Comparison of ENCODE assay signal across 1 cellular context in the genomic region with DNA sequence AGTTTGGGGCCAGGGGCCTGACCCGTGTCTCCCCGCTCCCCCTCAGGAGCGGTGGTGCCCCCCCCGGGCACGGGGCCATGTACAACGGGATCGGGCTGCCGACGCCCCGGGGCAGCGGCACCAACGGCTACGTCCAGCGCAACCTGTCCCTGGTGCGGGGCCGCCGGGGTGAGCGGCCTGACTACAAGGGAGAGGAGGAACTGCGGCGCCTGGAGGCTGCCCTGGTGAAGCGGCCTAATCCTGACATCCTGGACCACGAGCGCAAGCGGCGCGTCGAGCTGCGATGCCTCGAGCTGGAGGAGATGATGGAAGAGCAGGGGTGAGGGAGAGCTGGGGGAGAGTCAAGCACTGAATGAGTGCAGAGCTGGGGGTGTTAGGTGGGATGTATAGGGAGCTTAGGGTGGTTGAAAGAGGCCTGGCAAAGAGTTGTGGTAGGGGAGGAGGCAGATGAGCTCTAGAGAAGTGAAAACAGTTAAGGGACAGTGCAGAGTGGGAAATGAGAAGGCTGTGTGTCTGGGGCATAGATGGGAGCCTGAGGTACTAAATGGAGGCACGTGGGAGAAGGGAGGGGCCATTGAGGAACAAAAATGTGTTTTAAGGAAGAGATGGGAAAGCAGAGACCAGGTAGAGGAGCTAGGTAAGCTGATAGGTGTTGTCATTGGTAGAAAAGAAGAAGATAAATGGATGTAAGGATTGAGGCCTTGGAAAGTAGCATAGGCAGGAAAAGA.
TF ChIP-seq lines count a peak whose summit lies in the region.

No MANE protein-coding gene starts in this region.

TF ChIP-seq in GM23338, 12 proteins besides CTCF, POLR2A, EP300 and RAD21 (continued from another document):
- TF ChIP-seq ZNF462 (CRISPR knock-in tag; IDR thresholded peaks at IDR 0.05) = no peak
- no peak for TF ChIP-seq STAT1 (IDR thresholded peaks at IDR 0.05; ENCODE audit: unreplicated experiment)
- TF ChIP-seq CREB1 (CRISPR knock-in tag; IDR thresholded peaks at IDR 0.05; ENCODE audit: low read depth) = no peak
- no peak for TF ChIP-seq POLR2AphosphoS5 (IDR thresholded peaks at IDR 0.05; ENCODE audit: low read depth)
